ENCODE assay signal across 20 cellular contexts in genomic region chr1:108841703-108842102, GRCh38. TPM values are rescaled to one million over a fixed set of nuclear protein-coding genes. Genes with fewer than 3 reads are reported as not detected.
DNase-seq lines count a peak whose midpoint lies in the region; ATAC-seq and TF ChIP-seq lines count a peak whose summit lies in the region.
"Had no signal": no experiment of that assay in that cellular context is flagged by ENCODE, and none has a peak within 500 bp of the region (broad histone marks: within the 10 kb centered on the region; RNA-seq: fewer than 3 reads in every experiment).

No MANE protein-coding gene starts in this region.

- TF ChIP-seq CTCF in prostate gland (IDR thresholded peaks at IDR 0.05) (no peak), uterus (IDR thresholded peaks at IDR 0.05) (no peak)

- no peaks in the 10 kb centered on the region for H3K27me3 ChIP-seq in prostate gland (replicated peaks; ENCODE audit: insufficient read depth)
- H3K27me3 ChIP-seq in uterus = no peaks in the 10 kb centered on the region

- no peaks in the 10 kb centered on the region for H3K9me3 ChIP-seq in prostate gland
- no peaks in the 10 kb centered on the region for H3K9me3 ChIP-seq in uterus
- H3K9me3 ChIP-seq: Caco-2 had no signal

- intact Hi-C loops in left cardiac atrium (cut with DNase I) (loop anchor here in 1 of 2 donors (5.0 kb wide), 1 partner anchor 36 kb away; the partner anchor contains the start of gene GPSM2), prostate gland (cut with DNase I) (no loop called here), uterus (cut with DNase I; ENCODE audit: low total_unique reads) (no loop called here)

- no peaks in the 10 kb centered on the region for H3K4me1 ChIP-seq in prostate gland (replicated peaks)
- H3K4me1 ChIP-seq in uterus = no peaks in the 10 kb centered on the region
- H3K4me1 ChIP-seq: Caco-2 had no signal

- H3K4me3 ChIP-seq in prostate gland = no peak overlapping the region
- no peak overlapping the region for H3K4me3 ChIP-seq in uterus
- H3K4me3 ChIP-seq: PC-9 had no signal

- DNase-seq in DMS 273 (lab: John Stamatoyannopoulos, UW; ENCODE audit: unreplicated experiment) (peak; percentile 44), DMS 273 treated with DMSO at 0.1 percent for 48 hours (lab: John Stamatoyannopoulos, UW) (no peak), left cardiac atrium (no peak), prostate gland (ENCODE audit: low spot score) (peak; percentile 22), uterus (no peak), hypothalamus (lab: John Stamatoyannopoulos, UW) (no peak), NK-92 (lab: John Stamatoyannopoulos, UW; ENCODE audit: unreplicated experiment) (no peak)
- DNase-seq: Caco-2; CD4-positive, CD25-positive, alpha-beta regulatory T cell; DMS53; H7; IMR-90; Kasumi-1; NCI-H1105 treated with DMSO at 0.1 percent for 48 hours; NCI-H1694 treated with DMSO at 0.1 percent for 48 hours; NCI-H446; PC-9 had no signal

- TF ChIP-seq POLR2A in prostate gland (IDR thresholded peaks at IDR 0.05) (no peak), uterus (IDR thresholded peaks at IDR 0.05) (no peak)

- WGBS in prostate gland = 11% methylated on average over 1 of the region's 1 CpG

- ATAC-seq in left cardiac atrium (peak; percentile 79 to 82), HG02588 (IDR thresholded peaks at IDR 0.05; ENCODE audit: unreplicated experiment) (no peak)

- H3K36me3 ChIP-seq in prostate gland (no peaks in the 10 kb centered on the region), uterus (no peaks in the 10 kb centered on the region)

- H3K27ac ChIP-seq in prostate gland (peak overlapping the region in 1 of 2 donors; percentile 28), uterus (peak overlapping the region; percentile 53 to 61)
- H3K27ac ChIP-seq: 22Rv1, PC-9 had no signal

RNA-seq across cellular contexts. Expression of gene AKNAD1, which starts 15.2 kb away (rescaled TPM):
- not detected for total RNA-seq in left cardiac atrium
- 1 to 10 TPM in 1 of 2 donors, not detected in 1; 1.4 TPM for total RNA-seq in prostate gland
- 10 to 100 TPM in 1 of 4 donors, under 1 TPM in 2, not detected in 1; 0.29 to 23.3 (median 0.98) TPM for total RNA-seq in uterus
- total RNA-seq: B cell; Caco-2; CD4-positive, CD25-positive, alpha-beta regulatory T cell; H7; PC-9 had no signal

RNA-seq across cellular contexts. Expression of gene GPSM2, which starts 35.1 kb away (rescaled TPM):
- 10 to 100 TPM in 1 of 2 donors, 1 to 10 TPM in 1; 9.9 to 11.8 TPM for total RNA-seq in left cardiac atrium
- total RNA-seq in prostate gland = 10 to 100 TPM; 10.6 to 10.7 TPM
- 10 to 100 TPM in 3 of 4 donors, 1 to 10 TPM in 1; 8.5 to 61.3 (median 16.8) TPM for total RNA-seq in uterus

Comparison
In these comparisons a context has a peak if more than half of its experiments do, and no peak if none do; other contexts are left out.
1. DNase-seq: peak in DMS 273 (single experiment) and prostate gland (single experiment); none in DMS 273 treated with DMSO at 0.1 percent for 48 hours (single experiment), left cardiac atrium (single experiment), uterus (0 of 2), hypothalamus (0 of 51) and NK-92 (single experiment).